ENCODE assay signal across 8 cellular contexts in genomic region chr1:35807614-35808375, GRCh38. TPM values are rescaled to one million over a fixed set of nuclear protein-coding genes. Genes with fewer than 3 reads are reported as not detected.
DNase-seq lines count a peak whose midpoint lies in the region; ATAC-seq and TF ChIP-seq lines count a peak whose summit lies in the region.

Gene AGO4, plus strand, starts transcription at chr1:35808016. Its CDS starts 401 bp downstream, at chr1:35808417.

- H3K27me3 ChIP-seq in RWPE2 (ENCODE audit: insufficient read depth, poor library complexity, severe bottlenecking), result no peaks in the 10 kb centered on the region
- H3K27me3 ChIP-seq in neuron (ENCODE audit: insufficient read depth, low read length), result no peaks in the 10 kb centered on the region

- no peak for TF ChIP-seq CTCF in RWPE2 (IDR thresholded peaks at IDR 0.05; ENCODE audit: poor library complexity, severe bottlenecking)

- intact Hi-C loops in Right ventricle myocardium inferior (cut with DNase I), result no loop called here

- WGBS in adipose tissue, 3 donors, result 1 to 2% (median 1%) methylated on average over 47 to 94 of the region's 94 CpGs

- peak; percentile 89 for DNase-seq in D341Med (ENCODE audit: low spot score)
- no peak for DNase-seq in RWPE2 (ENCODE audit: low spot score)
- DNase-seq in Right ventricle myocardium inferior (ENCODE audit: missing footprints), result peak; percentile 87
- DNase-seq in ureter (ENCODE audit: low spot score), result peak; percentile 54

- H3K9me3 ChIP-seq in RWPE2 (ENCODE audit: severe bottlenecking) (no peaks in the 10 kb centered on the region), neuron (ENCODE audit: low read length) (no peaks in the 10 kb centered on the region)

- H2AFZ ChIP-seq in neuron (ENCODE audit: low read depth, low read length), result peak within 1 kb of the TSS; percentile 91

- peaks cover 16% of the 10 kb centered on the region for H3K4me1 ChIP-seq in RWPE2 (ENCODE audit: insufficient read depth, poor library complexity, severe bottlenecking)
- H3K4me1 ChIP-seq in neuron (ENCODE audit: insufficient read depth, low read length), result peaks cover 9% of the 10 kb centered on the region

- H3K27ac ChIP-seq in RWPE2 (ENCODE audit: poor library complexity, severe bottlenecking), result peak within 1 kb of the TSS; percentile 50
- peak within 1 kb of the TSS; percentile 21 for H3K27ac ChIP-seq in adipose tissue (ENCODE audit: low read depth, low read length)

- no peaks in the 10 kb centered on the region for H3K36me3 ChIP-seq in RWPE2 (ENCODE audit: low read depth)
- H3K36me3 ChIP-seq in neuron (ENCODE audit: insufficient read depth, low read length), result no peaks in the 10 kb centered on the region

- peak; percentile 55 for ATAC-seq in HG02885 (IDR thresholded peaks at IDR 0.05; ENCODE audit: poor library complexity, unreplicated experiment)
- peak; percentile 41 for ATAC-seq in RWPE2 (ENCODE audit: low read depth)
- peak; percentile 77 for ATAC-seq in Right ventricle myocardium inferior
- no peak for ATAC-seq in GM19397 (IDR thresholded peaks at IDR 0.05; ENCODE audit: unreplicated experiment)

- H3K4me3 ChIP-seq in RWPE2 (ENCODE audit: severe bottlenecking) (peak within 1 kb of the TSS; percentile 94), neuron (ENCODE audit: low read length) (peak within 1 kb of the TSS; percentile 59)

RNA-seq across cellular contexts. Expression of gene AGO4, which starts in this region (rescaled TPM):
- polyA plus RNA-seq in adipose tissue, result 1 to 10 TPM; 6.4 to 9.2 (median 8.5) TPM
- total RNA-seq in Right ventricle myocardium inferior (16.5 TPM), ureter (19.5 TPM)
